Comparison of ENCODE assay signal across 12 cellular contexts in the genomic region with DNA sequence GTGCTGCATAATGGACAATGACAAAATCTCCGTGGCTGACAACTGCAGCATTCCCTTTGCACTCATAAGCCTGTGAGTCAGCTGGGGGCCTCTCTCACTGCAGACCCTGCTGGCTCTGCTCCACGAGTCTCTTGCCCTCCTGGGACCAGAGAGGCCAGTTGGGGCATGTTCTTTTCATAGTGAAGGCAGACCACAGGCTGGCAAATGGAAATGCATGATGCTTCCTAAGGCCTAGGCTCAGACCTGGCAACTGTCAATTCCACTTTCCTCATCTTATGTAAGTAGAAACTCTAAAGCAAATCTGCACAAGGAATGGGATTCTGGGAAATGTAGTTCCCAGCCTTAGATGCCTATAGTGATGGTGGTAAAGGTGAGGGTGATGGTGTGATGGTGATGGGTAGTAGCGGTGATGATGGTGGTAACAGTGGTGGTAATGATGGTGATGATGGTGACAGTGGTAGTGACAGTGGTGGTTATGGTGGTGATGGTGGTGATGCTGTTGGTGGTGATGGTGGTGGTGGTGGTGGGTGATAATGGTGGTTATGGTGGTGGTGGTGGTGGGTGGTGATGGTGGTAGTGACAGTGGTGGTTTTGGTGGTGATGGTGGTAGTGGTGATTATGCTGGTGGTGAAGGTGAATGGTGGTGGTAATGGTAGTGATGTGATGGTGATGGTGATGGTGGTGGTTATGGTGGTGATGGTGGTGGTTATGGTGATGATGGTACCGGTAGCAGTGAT.
A peak's percentile ranks its signal among the peaks of the same experiment; 100 is the strongest.
DNase-seq lines count a peak whose midpoint lies in the region; FAIRE-seq and TF ChIP-seq lines count a peak whose summit lies in the region.
"Had no signal": no experiment of that assay in that cellular context is flagged by ENCODE, and none has a peak within 500 bp of the region (broad histone marks: within the 10 kb centered on the region; RNA-seq: fewer than 3 reads in every experiment).

No MANE protein-coding gene starts in this region.

- H3K4me3 Mint-ChIP-seq in MCF 10A (ENCODE audit: unreplicated experiment) = no peak overlapping the region
- H3K4me3 Mint-ChIP-seq: GM23338, IgD-negative memory B cell had no signal

- POLR2A ChIA-PET in MCF 10A (lab: Yijun Ruan, JAX) = no interaction called here

- H3K4me3 ChIP-seq in breast epithelium (no peak overlapping the region), fibroblast of lung (replicated peaks in 1 of 4; ENCODE audit: control extremely low read depth in 1 of 4, insufficient read depth in 1 of 4, low read depth in 3 of 4, low read length in 4 of 4) (no peak overlapping the region), small intestine (ENCODE audit: low read depth in 1 of 2, low read length in 2 of 2) (no peak overlapping the region), kidney (ENCODE audit: low read length in 2 of 2) (no peak overlapping the region)
- H3K4me3 ChIP-seq: GM23338 had no signal

- CTCF ChIA-PET in MCF 10A (lab: Yijun Ruan, JAX) = no interaction called here

- intact Hi-C loops in MCF 10A (cut with micrococcal nuclease) (no loop called here), breast epithelium (cut with DNase I; ENCODE audit: low total_unique reads) (no loop called here), kidney (cut with DNase I) (no loop called here)

- H3K9me3 Mint-ChIP-seq in MCF 10A (ENCODE audit: unreplicated experiment) = peaks cover 7% of the 10 kb centered on the region

- H3K27ac ChIP-seq in breast epithelium (no peak overlapping the region), fibroblast of lung (ENCODE audit: insufficient read depth, low read length) (no peak overlapping the region), small intestine (ENCODE audit: low read depth in 1 of 2, low read length in 1 of 2) (no peak overlapping the region), kidney (ENCODE audit: low read depth in 2 of 2, low read length in 2 of 2) (no peak overlapping the region)

- no peaks in the 10 kb centered on the region for H3K27me3 Mint-ChIP-seq in MCF 10A (ENCODE audit: insufficient read depth, unreplicated experiment)
- H3K27me3 Mint-ChIP-seq: IgD-negative memory B cell had no signal

- H4K20me1 ChIP-seq in fibroblast of lung (ENCODE audit: control insufficient read depth, extremely low read depth, insufficient read depth, low read length) = no peaks in the 10 kb centered on the region

- no peak overlapping the region for H2AFZ ChIP-seq in fibroblast of lung (ENCODE audit: low read length)
- H2AFZ ChIP-seq: GM23338 had no signal

- WGBS in small intestine, 3 donors = 62 to 77% (median 77%) methylated on average over 4 of the region's 4 CpGs

- peaks cover 29% of the 10 kb centered on the region for H3K4me1 Mint-ChIP-seq in MCF 10A (ENCODE audit: insufficient read depth, unreplicated experiment)
- H3K4me1 Mint-ChIP-seq: IgD-negative memory B cell had no signal

- H3K36me3 ChIP-seq in breast epithelium (no peaks in the 10 kb centered on the region), fibroblast of lung (ENCODE audit: control insufficient read depth, insufficient read depth, low read length) (no peaks in the 10 kb centered on the region), small intestine (ENCODE audit: control insufficient read depth in 2 of 2, insufficient read depth in 2 of 2, low read length in 2 of 2) (no peaks in the 10 kb centered on the region), kidney (ENCODE audit: control insufficient read depth in 1 of 2, insufficient read depth in 2 of 2, low read length in 2 of 2) (no peaks in the 10 kb centered on the region)

- no peaks in the 10 kb centered on the region for H3K79me2 ChIP-seq in fibroblast of lung (ENCODE audit: control insufficient read depth, insufficient read depth, low read length)

- H3K4me1 ChIP-seq in breast epithelium (no peaks in the 10 kb centered on the region), fibroblast of lung (ENCODE audit: control insufficient read depth, extremely low read depth, insufficient read depth, low read length) (peaks cover 34% of the 10 kb centered on the region), small intestine (ENCODE audit: control insufficient read depth in 2 of 2, insufficient read depth in 1 of 2, low read depth in 1 of 2, low read length in 1 of 2) (no peaks in the 10 kb centered on the region), kidney (ENCODE audit: control insufficient read depth in 1 of 2, insufficient read depth in 1 of 2, low read depth in 1 of 2, low read length in 2 of 2) (peaks cover 3 to 13% of the 10 kb centered on the region in 2 donors)

- H3K9me3 ChIP-seq in breast epithelium (no peaks in the 10 kb centered on the region), fibroblast of lung (ENCODE audit: control insufficient read depth, insufficient read depth, low read depth, low read length) (no peaks in the 10 kb centered on the region), small intestine (ENCODE audit: control insufficient read depth, low read depth) (no peaks in the 10 kb centered on the region), kidney (ENCODE audit: control insufficient read depth in 1 of 2, low read length in 2 of 2) (no peaks in the 10 kb centered on the region)

- H3K9ac ChIP-seq in fibroblast of lung (ENCODE audit: insufficient read depth, low read length) = no peak overlapping the region
- H3K9ac ChIP-seq in kidney (ENCODE audit: low read length in 2 of 2) = no peak overlapping the region

- BruUV-seq in MCF 10A (replicated peaks; lab: Mats Ljungman, UMichigan) = no TSS peak

- no peak overlapping the region for H3K4me2 ChIP-seq in fibroblast of lung (ENCODE audit: extremely low read depth, insufficient read depth, low read length)

- FAIRE-seq in urothelium cell line (lab: Jason Lieb, UNC) (peak; percentile 99), small intestine (lab: Jason Lieb, UNC) (no peak), kidney (lab: Jason Lieb, UNC) (no peak)

- H3K27ac Mint-ChIP-seq in MCF 10A (ENCODE audit: low read depth, unreplicated experiment) = no peak overlapping the region
- H3K27ac Mint-ChIP-seq: GM23338 had no signal

- no peak for TF ChIP-seq CTCF in MCF 10A (IDR thresholded peaks at IDR 0.05; ENCODE audit: unreplicated experiment)
- no peak for TF ChIP-seq CTCF in breast epithelium (IDR thresholded peaks at IDR 0.05)
- no peak for TF ChIP-seq CTCF in fibroblast of lung (conservative IDR thresholded peaks at IDR 0.05 in 1 of 2, IDR thresholded peaks at IDR 0.05 in 1 of 2; ENCODE audit: low read depth in 1 of 2, low read length in 2 of 2)
- no peak for TF ChIP-seq CTCF in kidney (IDR thresholded peaks at IDR 0.05; ENCODE audit: borderline replicate concordance, extremely low read depth, insufficient read depth)

- H3K27me3 ChIP-seq in breast epithelium (no peaks in the 10 kb centered on the region), fibroblast of lung (ENCODE audit: control insufficient read depth, insufficient read depth, low read length) (no peaks in the 10 kb centered on the region), small intestine (ENCODE audit: control insufficient read depth in 2 of 2, insufficient read depth in 2 of 2, low read length in 2 of 2) (no peaks in the 10 kb centered on the region)

- peaks cover 6% of the 10 kb centered on the region for H3K36me3 Mint-ChIP-seq in MCF 10A (ENCODE audit: insufficient read depth, unreplicated experiment)
- H3K36me3 Mint-ChIP-seq: IgD-negative memory B cell had no signal

- no peak for TF ChIP-seq POLR2A in breast epithelium (IDR thresholded peaks at IDR 0.05)

- peak; percentile 74 for DNase-seq in MCF 10A (ENCODE audit: unreplicated experiment)
- no peak for DNase-seq in breast epithelium (ENCODE audit: low spot score in 2 of 2)
- DNase-seq in NCI-H748 (lab: John Stamatoyannopoulos, UW; ENCODE audit: unreplicated experiment) = peak; percentile 89
- DNase-seq in fibroblast of lung (ENCODE audit: low read depth in 2 of 2) = peak; percentile 23 to 70
- peak; percentile 68 for DNase-seq in urothelium cell line (ENCODE audit: low spot score)
- no peak for DNase-seq in hepatic stellate cell (ENCODE audit: low spot score)
- no peak for DNase-seq in small intestine
- no peak for DNase-seq in kidney
- DNase-seq: amniotic stem cell, hypothalamus had no signal

Comparison
In these comparisons a context has a peak if more than half of its experiments do, and no peak if none do; other contexts are left out.
1. DNase-seq: peak in MCF 10A (single experiment), NCI-H748 (single experiment), fibroblast of lung (2 of 2) and urothelium cell line (single experiment); none in breast epithelium (0 of 2), hepatic stellate cell (single experiment), small intestine (single experiment) and kidney (single experiment).